8 cellular contexts compared by ENCODE assay signal in genomic region chr19:12439686-12440411, GRCh38. TPM values are rescaled to one million over a fixed set of nuclear protein-coding genes. Genes with fewer than 3 reads are reported as not detected.
A peak's percentile ranks its signal among the peaks of the same experiment; 100 is the strongest.
DNase-seq lines count a peak whose midpoint lies in the region; ATAC-seq and TF ChIP-seq lines count a peak whose summit lies in the region.
"Not testable (repeated sequence)": the region's sequence is repeated elsewhere in the genome, so short reads cannot be mapped to it uniquely, and the experiment has no call there.

No MANE protein-coding gene starts in this region.

- ATAC-seq in HG02970 (IDR thresholded peaks at IDR 0.05; ENCODE audit: low FRiP score, unreplicated experiment), result peak; percentile 34

- not testable (repeated sequence) for H3K36me3 ChIP-seq in tibial artery

- H3K4me1 ChIP-seq in tibial artery, result not testable (repeated sequence)

- not testable (repeated sequence) for H3K27me3 ChIP-seq in tibial artery

- H3K27ac ChIP-seq in tibial artery, result peak overlapping the region; percentile 82 to 83

- H3K4me3 ChIP-seq in GM12865 (ENCODE audit: low read depth, low read length) (peak overlapping the region; percentile 91), cardiac fibroblast (replicated peaks in 1 of 2; ENCODE audit: low read depth in 2 of 2, low read length in 2 of 2) (peak overlapping the region; percentile 78 to 84), tibial artery (peak overlapping the region; percentile 80 to 84)

- TF ChIP-seq CTCF in GM12865 (IDR thresholded peaks at IDR 0.05; ENCODE audit: insufficient read depth, low read depth, low read length, missing control alignments); cardiac fibroblast (IDR thresholded peaks at IDR 0.05; ENCODE audit: low read depth, low read length); tibial artery (IDR thresholded peaks at IDR 0.05): not testable (repeated sequence)

- intact Hi-C loops in tibial artery (cut with DNase I; ENCODE audit: low total_unique reads), result not testable (repeated sequence)

- peak; percentile 45 for DNase-seq in GM12865 (ENCODE audit: low read depth)
- DNase-seq in NCI-H510A treated with DMSO at 0.1 percent for 48 hours (lab: John Stamatoyannopoulos, UW), result peak; percentile 30
- peak; percentile 16 to 20 for DNase-seq in activated CD4-positive, alpha-beta T cell treated with anti-CD3 and anti-CD28 coated beads, Interleukin-2, amount 50 U/mL, for 24 hours (ENCODE audit: low read depth in 1 of 2, low spot score in 1 of 2)
- DNase-seq in cardiac fibroblast (ENCODE audit: low read depth in 2 of 2), result peak; percentile 1 to 11
- DNase-seq in iPS-NIHi7 (ENCODE audit: extremely low spot score), result peak; percentile 13
- peak; percentile 70 for DNase-seq in renal cortical epithelial cell (ENCODE audit: low read depth)
- peak in 1 of 2 donors; percentile 19 for DNase-seq in tibial artery

- H3K9me3 ChIP-seq in tibial artery, result not testable (repeated sequence)

RNA-seq across cellular contexts. Expression of gene ZNF443, which starts 1.0 kb away (rescaled TPM):
- total RNA-seq in renal cortical epithelial cell, result 10.8 and 12.7 TPM in 2 replicates

RNA-seq across cellular contexts. Expression of gene ZNF799, which starts 38.8 kb away (rescaled TPM):
- 11.7 and 12.3 TPM in 2 replicates for total RNA-seq in renal cortical epithelial cell

RNA-seq across cellular contexts. Expression of gene ZNF709, which starts 44.8 kb away (rescaled TPM):
- 5.2 and 8.1 TPM in 2 replicates for total RNA-seq in renal cortical epithelial cell
